20 cellular contexts compared by ENCODE assay signal in genomic region chr18:49640741-49641140, GRCh38.
"Had no signal": no experiment of that assay in that cellular context is flagged by ENCODE, and none has a peak within 500 bp of the region (broad histone marks: within the 10 kb centered on the region; RNA-seq: fewer than 3 reads in every experiment).

No MANE protein-coding gene starts in this region.

- H3K4me1 ChIP-seq: stomach had no signal

- H3K27ac ChIP-seq: gastrocnemius medialis, stomach, thyroid gland, upper lobe of left lung, vagina had no signal

- ATAC-seq: activated CD4-positive, alpha-beta T cell treated with anti-CD3 and anti-CD28 coated beads for 36 hours; activated naive CD4-positive, alpha-beta T cell treated with anti-CD3 and anti-CD28 coated beads, Interleukin-2, amount 50 U/mL, for 72 hours; activated T-cell treated with anti-CD3 and anti-CD28 coated beads, Interleukin-2, amount 50 U/mL, for 72 hours; gastrocnemius medialis; naive thymus-derived CD8-positive, alpha-beta T cell; stimulated activated naive B cell treated with anti-CD40 and anti-IgM and Interleukin-4, amounts not matched to agents 10 μg/mL and 1 μg/mL and 100 μg/mL, for 72 hours had no signal

- DNase-seq: activated CD4-positive, alpha-beta T cell treated with anti-CD3 and anti-CD28 coated beads for 36 hours; activated CD4-positive, alpha-beta T cell treated with anti-CD3 and anti-CD28 coated beads, Interleukin-2, amount 50 U/mL, for 4 hours; activated CD4-positive, CD25-positive, alpha-beta regulatory T cell; activated naive CD4-positive, alpha-beta T cell; activated T-cell treated with anti-CD3 and anti-CD28 coated beads for 4 hours; activated T-cell treated with anti-CD3 and anti-CD28 coated beads, Interleukin-2, amount 50 U/mL, for 72 hours; anterior cingulate cortex; effector CD8-positive, alpha-beta T cell; gastrocnemius medialis; glutamatergic neuron; naive thymus-derived CD8-positive, alpha-beta T cell; stimulated activated CD4-positive, alpha-beta T cell treated with anti-CD3 and anti-CD28 coated beads, Interleukin-15, amount 100 ng/mL, for 24 hours; stimulated activated CD4-positive, alpha-beta T cell treated with anti-CD3 and anti-CD28 coated beads, Interleukin-2, amount 100 ng/mL, for 24 hours; stimulated activated naive B cell treated with anti-CD40 and anti-IgM and Interleukin-4, amounts not matched to agents 10 μg/mL and 1 μg/mL and 100 μg/mL, for 72 hours; stomach; upper lobe of left lung had no signal

- H3K4me1 Mint-ChIP-seq: activated CD4-positive, alpha-beta T cell treated with anti-CD3 and anti-CD28 coated beads for 36 hours; naive thymus-derived CD8-positive, alpha-beta T cell; neural crest cell had no signal

- H3K9me3 Mint-ChIP-seq: activated naive CD4-positive, alpha-beta T cell treated with anti-CD3 and anti-CD28 coated beads, Interleukin-2, amount 50 U/mL, for 72 hours; activated T-cell treated with anti-CD3 and anti-CD28 coated beads, Interleukin-2, amount 50 U/mL, for 72 hours; naive thymus-derived CD8-positive, alpha-beta T cell; stimulated activated naive B cell treated with anti-CD40 and anti-IgM and Interleukin-4, amounts not matched to agents 10 μg/mL and 1 μg/mL and 100 μg/mL, for 72 hours had no signal

- H3K27ac Mint-ChIP-seq: activated CD4-positive, alpha-beta T cell treated with anti-CD3 and anti-CD28 coated beads for 36 hours; activated naive CD4-positive, alpha-beta T cell treated with anti-CD3 and anti-CD28 coated beads, Interleukin-2, amount 50 U/mL, for 72 hours; activated T-cell treated with anti-CD3 and anti-CD28 coated beads, Interleukin-2, amount 50 U/mL, for 72 hours; stimulated activated naive B cell treated with anti-CD40 and anti-IgM and Interleukin-4, amounts not matched to agents 10 μg/mL and 1 μg/mL and 100 μg/mL, for 72 hours had no signal

- H3K27me3 ChIP-seq: gastrocnemius medialis, stomach, thyroid gland, upper lobe of left lung, vagina had no signal

- H3K36me3 Mint-ChIP-seq: activated naive CD4-positive, alpha-beta T cell treated with anti-CD3 and anti-CD28 coated beads, Interleukin-2, amount 50 U/mL, for 72 hours; stimulated activated naive B cell treated with anti-CD40 and anti-IgM and Interleukin-4, amounts not matched to agents 10 μg/mL and 1 μg/mL and 100 μg/mL, for 72 hours had no signal

- H3K4me3 ChIP-seq: gastrocnemius medialis, stomach, thyroid gland, upper lobe of left lung, vagina had no signal

- H3K36me3 ChIP-seq: gastrocnemius medialis, stomach, thyroid gland, upper lobe of left lung, vagina had no signal

- H3K4me3 Mint-ChIP-seq: activated CD4-positive, alpha-beta T cell treated with anti-CD3 and anti-CD28 coated beads for 36 hours; activated T-cell treated with anti-CD3 and anti-CD28 coated beads, Interleukin-2, amount 50 U/mL, for 72 hours; naive thymus-derived CD8-positive, alpha-beta T cell; neural crest cell; stimulated activated naive B cell treated with anti-CD40 and anti-IgM and Interleukin-4, amounts not matched to agents 10 μg/mL and 1 μg/mL and 100 μg/mL, for 72 hours had no signal

- H3K9me3 ChIP-seq: gastrocnemius medialis, stomach, thyroid gland, upper lobe of left lung, vagina had no signal
